Comparison of ENCODE assay signal across 8 cellular contexts in the genomic region with DNA sequence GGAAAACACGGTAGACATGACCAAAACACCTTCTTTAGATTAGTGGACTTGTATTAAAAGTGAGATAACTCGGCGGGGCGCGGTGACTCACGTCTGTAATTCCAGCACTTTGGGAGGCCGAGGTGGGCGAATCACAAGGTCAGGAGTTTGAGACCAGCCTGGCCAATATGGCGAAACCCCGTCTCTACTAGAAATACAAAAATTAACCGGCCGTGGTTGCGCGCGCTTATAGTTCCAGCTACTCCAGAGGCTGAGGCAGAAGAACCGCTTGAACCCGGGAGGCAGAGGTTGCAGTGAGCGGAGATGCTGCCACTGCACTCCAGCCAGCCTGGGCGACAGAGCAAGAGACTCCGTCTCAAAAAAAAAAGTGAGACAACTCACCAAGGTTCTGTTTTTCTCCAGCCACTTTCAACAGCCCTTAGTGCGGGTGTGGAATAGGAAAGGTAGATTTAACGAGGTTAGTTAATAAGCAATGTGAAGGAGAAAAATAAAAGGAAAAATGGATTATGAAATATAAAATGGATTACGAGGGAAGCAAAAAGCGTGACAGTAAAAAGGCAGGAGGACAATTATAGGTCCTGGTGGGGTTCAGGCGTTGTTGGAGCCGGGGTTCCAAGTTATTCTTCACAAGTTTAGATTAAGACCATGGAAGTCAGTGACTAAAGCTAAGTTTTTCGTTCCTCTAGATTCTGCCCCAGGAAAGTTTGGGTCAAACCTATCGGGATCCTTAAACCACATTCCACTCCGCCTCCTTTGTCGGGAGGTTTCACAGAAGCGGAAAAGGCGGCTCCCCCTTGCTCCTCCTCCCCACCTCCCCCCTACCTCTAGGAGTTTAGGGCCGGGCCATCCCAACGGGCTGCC. TPM values are rescaled to one million over a fixed set of nuclear protein-coding genes. Genes with fewer than 3 reads are reported as not detected.
DNase-seq lines count a peak whose midpoint lies in the region; ATAC-seq, FAIRE-seq and TF ChIP-seq lines count a peak whose summit lies in the region.

No MANE protein-coding gene starts in this region.

- peak overlapping the region; percentile 80 to 94 for H3K4me3 ChIP-seq in kidney (ENCODE audit: low read length in 2 of 2)

- TF ChIP-seq CTCF in kidney (IDR thresholded peaks at IDR 0.05; ENCODE audit: borderline replicate concordance, extremely low read depth, insufficient read depth): no peak

- intact Hi-C loops in kidney (cut with DNase I): no loop called here

- DNase-seq in kidney: no peak
- no peak for DNase-seq in substantia nigra (lab: John Stamatoyannopoulos, UW)
- DNase-seq in NCI-H1417 treated with DMSO at 0.1 percent for 48 hours (lab: John Stamatoyannopoulos, UW): no peak

- H3K9me3 ChIP-seq in KOPT-K1 (ENCODE audit: insufficient read depth, low read length, poor library complexity, severe bottlenecking): no peaks in the 10 kb centered on the region
- no peaks in the 10 kb centered on the region for H3K9me3 ChIP-seq in kidney (ENCODE audit: control insufficient read depth in 1 of 2, low read length in 2 of 2)

- peaks cover 28% of the 10 kb centered on the region for H3K36me3 ChIP-seq in KOPT-K1 (ENCODE audit: insufficient read depth, low read length)
- no peaks in the 10 kb centered on the region for H3K36me3 ChIP-seq in kidney (ENCODE audit: control insufficient read depth in 1 of 2, insufficient read depth in 2 of 2, low read length in 2 of 2)

- peaks cover 0 to 9% of the 10 kb centered on the region in 2 donors for H3K4me1 ChIP-seq in kidney (ENCODE audit: control insufficient read depth in 1 of 2, insufficient read depth in 1 of 2, low read depth in 1 of 2, low read length in 2 of 2)

- peak overlapping the region; percentile 90 for H3K27ac ChIP-seq in KOPT-K1 (ENCODE audit: low read depth, low read length, poor library complexity, severe bottlenecking)
- H3K27ac ChIP-seq in angular gyrus (ENCODE audit: low read depth, low read length): peak overlapping the region; percentile 93
- H3K27ac ChIP-seq in kidney (ENCODE audit: low read depth in 2 of 2, low read length in 2 of 2): peak overlapping the region; percentile 97 to 100
- H3K27ac ChIP-seq in substantia nigra (ENCODE audit: low read depth, low read length, poor library complexity, severe bottlenecking): peak overlapping the region; percentile 98

- FAIRE-seq in kidney (lab: Jason Lieb, UNC): no peak

- peak overlapping the region; percentile 76 to 91 for H3K9ac ChIP-seq in kidney (ENCODE audit: low read length in 2 of 2)

- ATAC-seq in GM18511 (IDR thresholded peaks at IDR 0.05; ENCODE audit: unreplicated experiment) (peak; percentile 3), HG03378 (IDR thresholded peaks at IDR 0.05; ENCODE audit: unreplicated experiment) (no peak), HG03457 (IDR thresholded peaks at IDR 0.05; ENCODE audit: unreplicated experiment) (no peak)

RNA-seq across cellular contexts. Expression of gene PPP2R3C, which starts 0.5 kb away (rescaled TPM):
- 24.8 TPM for total RNA-seq in kidney
- 33.7 TPM for polyA plus RNA-seq in kidney (ENCODE audit: insufficient read depth, low read depth, low replicate concordance)

RNA-seq across cellular contexts. Expression of gene PRORP, which starts 1.1 kb away (rescaled TPM):
- 25.1 TPM for total RNA-seq in kidney
- 35.6 TPM for polyA plus RNA-seq in kidney (ENCODE audit: insufficient read depth, low read depth, low replicate concordance)
